Comparison of ENCODE assay signal across 2 cellular contexts in the genomic region with DNA sequence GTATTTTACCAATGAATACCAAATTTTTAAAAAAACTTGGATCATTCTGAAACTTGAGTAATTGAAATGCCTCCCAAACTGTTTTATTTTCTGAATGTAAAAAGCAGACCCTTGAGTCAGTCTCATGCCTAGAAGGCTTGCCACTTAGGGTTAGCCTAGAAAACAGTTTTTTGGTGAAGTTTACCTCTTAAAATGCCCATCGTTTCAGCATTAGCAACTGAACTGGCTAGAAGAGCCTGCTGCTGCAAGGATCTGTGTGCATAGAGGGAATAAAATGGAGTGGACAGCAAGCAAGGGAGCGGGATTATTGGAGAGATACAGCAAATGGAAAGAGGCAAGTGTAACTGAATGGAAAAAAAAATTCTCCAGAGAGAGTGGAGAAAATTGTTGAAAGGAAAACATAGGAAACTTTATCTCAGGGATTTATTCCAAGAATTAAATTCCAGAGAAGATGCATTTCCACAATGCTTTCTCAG.
TF ChIP-seq lines count a peak whose summit lies in the region.

No MANE protein-coding gene starts in this region.

TF ChIP-seq in GM23338, 12 proteins besides CTCF, POLR2A, EP300 and RAD21 (continued from another document):
- TF ChIP-seq, protein P1, sequence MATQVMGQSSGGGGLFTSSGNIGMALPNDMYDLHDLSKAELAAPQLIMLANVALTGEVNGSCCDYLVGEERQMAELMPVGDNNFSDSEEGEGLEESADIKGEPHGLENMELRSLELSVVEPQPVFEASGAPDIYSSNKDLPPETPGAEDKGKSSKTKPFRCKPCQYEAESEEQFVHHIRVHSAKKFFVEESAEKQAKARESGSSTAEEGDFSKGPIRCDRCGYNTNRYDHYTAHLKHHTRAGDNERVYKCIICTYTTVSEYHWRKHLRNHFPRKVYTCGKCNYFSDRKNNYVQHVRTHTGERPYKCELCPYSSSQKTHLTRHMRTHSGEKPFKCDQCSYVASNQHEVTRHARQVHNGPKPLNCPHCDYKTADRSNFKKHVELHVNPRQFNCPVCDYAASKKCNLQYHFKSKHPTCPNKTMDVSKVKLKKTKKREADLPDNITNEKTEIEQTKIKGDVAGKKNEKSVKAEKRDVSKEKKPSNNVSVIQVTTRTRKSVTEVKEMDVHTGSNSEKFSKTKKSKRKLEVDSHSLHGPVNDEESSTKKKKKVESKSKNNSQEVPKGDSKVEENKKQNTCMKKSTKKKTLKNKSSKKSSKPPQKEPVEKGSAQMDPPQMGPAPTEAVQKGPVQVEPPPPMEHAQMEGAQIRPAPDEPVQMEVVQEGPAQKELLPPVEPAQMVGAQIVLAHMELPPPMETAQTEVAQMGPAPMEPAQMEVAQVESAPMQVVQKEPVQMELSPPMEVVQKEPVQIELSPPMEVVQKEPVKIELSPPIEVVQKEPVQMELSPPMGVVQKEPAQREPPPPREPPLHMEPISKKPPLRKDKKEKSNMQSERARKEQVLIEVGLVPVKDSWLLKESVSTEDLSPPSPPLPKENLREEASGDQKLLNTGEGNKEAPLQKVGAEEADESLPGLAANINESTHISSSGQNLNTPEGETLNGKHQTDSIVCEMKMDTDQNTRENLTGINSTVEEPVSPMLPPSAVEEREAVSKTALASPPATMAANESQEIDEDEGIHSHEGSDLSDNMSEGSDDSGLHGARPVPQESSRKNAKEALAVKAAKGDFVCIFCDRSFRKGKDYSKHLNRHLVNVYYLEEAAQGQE (IDR thresholded peaks at IDR 0.05; ENCODE audit: unreplicated experiment): no peak
- TF ChIP-seq ZNF114 (CRISPR knock-in tag; IDR thresholded peaks at IDR 0.05) (no peak), EZH2phosphoT487 (IDR thresholded peaks at IDR 0.05; ENCODE audit: unreplicated experiment) (no peak), EZH2 (IDR thresholded peaks at IDR 0.05; ENCODE audit: low read depth, unreplicated experiment) (no peak), ZNF331 (CRISPR knock-in tag; IDR thresholded peaks at IDR 0.05; ENCODE audit: low read depth) (no peak)
- TF ChIP-seq, protein P2, sequence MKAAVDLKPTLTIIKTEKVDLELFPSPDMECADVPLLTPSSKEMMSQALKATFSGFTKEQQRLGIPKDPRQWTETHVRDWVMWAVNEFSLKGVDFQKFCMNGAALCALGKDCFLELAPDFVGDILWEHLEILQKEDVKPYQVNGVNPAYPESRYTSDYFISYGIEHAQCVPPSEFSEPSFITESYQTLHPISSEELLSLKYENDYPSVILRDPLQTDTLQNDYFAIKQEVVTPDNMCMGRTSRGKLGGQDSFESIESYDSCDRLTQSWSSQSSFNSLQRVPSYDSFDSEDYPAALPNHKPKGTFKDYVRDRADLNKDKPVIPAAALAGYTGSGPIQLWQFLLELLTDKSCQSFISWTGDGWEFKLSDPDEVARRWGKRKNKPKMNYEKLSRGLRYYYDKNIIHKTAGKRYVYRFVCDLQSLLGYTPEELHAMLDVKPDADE (IDR thresholded peaks at IDR 0.05): no peak
- TF ChIP-seq, protein P3, sequence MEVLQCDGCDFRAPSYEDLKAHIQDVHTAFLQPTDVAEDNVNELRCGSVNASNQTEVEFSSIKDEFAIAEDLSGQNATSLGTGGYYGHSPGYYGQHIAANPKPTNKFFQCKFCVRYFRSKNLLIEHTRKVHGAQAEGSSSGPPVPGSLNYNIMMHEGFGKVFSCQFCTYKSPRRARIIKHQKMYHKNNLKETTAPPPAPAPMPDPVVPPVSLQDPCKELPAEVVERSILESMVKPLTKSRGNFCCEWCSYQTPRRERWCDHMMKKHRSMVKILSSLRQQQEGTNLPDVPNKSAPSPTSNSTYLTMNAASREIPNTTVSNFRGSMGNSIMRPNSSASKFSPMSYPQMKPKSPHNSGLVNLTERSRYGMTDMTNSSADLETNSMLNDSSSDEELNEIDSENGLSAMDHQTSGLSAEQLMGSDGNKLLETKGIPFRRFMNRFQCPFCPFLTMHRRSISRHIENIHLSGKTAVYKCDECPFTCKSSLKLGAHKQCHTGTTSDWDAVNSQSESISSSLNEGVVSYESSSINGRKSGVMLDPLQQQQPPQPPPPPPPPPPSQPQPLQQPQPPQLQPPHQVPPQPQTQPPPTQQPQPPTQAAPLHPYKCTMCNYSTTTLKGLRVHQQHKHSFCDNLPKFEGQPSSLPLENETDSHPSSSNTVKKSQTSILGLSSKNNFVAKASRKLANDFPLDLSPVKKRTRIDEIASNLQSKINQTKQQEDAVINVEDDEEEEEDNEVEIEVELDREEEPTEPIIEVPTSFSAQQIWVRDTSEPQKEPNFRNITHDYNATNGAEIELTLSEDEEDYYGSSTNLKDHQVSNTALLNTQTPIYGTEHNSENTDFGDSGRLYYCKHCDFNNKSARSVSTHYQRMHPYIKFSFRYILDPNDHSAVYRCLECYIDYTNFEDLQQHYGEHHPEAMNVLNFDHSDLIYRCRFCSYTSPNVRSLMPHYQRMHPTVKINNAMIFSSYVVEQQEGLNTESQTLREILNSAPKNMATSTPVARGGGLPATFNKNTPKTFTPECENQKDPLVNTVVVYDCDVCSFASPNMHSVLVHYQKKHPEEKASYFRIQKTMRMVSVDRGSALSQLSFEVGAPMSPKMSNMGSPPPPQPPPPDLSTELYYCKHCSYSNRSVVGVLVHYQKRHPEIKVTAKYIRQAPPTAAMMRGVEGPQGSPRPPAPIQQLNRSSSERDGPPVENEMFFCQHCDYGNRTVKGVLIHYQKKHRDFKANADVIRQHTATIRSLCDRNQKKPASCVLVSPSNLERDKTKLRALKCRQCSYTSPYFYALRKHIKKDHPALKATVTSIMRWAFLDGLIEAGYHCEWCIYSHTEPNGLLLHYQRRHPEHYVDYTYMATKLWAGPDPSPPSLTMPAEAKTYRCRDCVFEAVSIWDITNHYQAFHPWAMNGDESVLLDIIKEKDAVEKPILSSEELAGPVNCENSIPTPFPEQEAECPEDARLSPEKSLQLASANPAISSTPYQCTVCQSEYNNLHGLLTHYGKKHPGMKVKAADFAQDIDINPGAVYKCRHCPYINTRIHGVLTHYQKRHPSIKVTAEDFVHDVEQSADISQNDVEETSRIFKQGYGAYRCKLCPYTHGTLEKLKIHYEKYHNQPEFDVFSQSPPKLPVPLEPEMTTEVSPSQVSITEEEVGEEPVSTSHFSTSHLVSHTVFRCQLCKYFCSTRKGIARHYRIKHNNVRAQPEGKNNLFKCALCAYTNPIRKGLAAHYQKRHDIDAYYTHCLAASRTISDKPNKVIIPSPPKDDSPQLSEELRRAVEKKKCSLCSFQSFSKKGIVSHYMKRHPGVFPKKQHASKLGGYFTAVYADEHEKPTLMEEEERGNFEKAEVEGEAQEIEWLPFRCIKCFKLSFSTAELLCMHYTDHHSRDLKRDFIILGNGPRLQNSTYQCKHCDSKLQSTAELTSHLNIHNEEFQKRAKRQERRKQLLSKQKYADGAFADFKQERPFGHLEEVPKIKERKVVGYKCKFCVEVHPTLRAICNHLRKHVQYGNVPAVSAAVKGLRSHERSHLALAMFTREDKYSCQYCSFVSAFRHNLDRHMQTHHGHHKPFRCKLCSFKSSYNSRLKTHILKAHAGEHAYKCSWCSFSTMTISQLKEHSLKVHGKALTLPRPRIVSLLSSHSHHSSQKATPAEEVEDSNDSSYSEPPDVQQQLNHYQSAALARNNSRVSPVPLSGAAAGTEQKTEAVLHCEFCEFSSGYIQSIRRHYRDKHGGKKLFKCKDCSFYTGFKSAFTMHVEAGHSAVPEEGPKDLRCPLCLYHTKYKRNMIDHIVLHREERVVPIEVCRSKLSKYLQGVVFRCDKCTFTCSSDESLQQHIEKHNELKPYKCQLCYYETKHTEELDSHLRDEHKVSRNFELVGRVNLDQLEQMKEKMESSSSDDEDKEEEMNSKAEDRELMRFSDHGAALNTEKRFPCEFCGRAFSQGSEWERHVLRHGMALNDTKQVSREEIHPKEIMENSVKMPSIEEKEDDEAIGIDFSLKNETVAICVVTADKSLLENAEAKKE (CRISPR knock-in tag; IDR thresholded peaks at IDR 0.05): no peak

TF ChIP-seq in WTC11, 78 proteins besides CTCF, POLR2A, EP300 and RAD21 (continued from another document):
- TF ChIP-seq, protein P4, sequence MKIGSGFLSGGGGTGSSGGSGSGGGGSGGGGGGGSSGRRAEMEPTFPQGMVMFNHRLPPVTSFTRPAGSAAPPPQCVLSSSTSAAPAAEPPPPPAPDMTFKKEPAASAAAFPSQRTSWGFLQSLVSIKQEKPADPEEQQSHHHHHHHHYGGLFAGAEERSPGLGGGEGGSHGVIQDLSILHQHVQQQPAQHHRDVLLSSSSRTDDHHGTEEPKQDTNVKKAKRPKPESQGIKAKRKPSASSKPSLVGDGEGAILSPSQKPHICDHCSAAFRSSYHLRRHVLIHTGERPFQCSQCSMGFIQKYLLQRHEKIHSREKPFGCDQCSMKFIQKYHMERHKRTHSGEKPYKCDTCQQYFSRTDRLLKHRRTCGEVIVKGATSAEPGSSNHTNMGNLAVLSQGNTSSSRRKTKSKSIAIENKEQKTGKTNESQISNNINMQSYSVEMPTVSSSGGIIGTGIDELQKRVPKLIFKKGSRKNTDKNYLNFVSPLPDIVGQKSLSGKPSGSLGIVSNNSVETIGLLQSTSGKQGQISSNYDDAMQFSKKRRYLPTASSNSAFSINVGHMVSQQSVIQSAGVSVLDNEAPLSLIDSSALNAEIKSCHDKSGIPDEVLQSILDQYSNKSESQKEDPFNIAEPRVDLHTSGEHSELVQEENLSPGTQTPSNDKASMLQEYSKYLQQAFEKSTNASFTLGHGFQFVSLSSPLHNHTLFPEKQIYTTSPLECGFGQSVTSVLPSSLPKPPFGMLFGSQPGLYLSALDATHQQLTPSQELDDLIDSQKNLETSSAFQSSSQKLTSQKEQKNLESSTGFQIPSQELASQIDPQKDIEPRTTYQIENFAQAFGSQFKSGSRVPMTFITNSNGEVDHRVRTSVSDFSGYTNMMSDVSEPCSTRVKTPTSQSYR (CRISPR knock-in tag; IDR thresholded peaks at IDR 0.05): no peak
